ENCODE assay signal across 8 cellular contexts in genomic region chr1:248873993-248874671, GRCh38.
DNase-seq lines count a peak whose midpoint lies in the region; ATAC-seq lines count a peak whose summit lies in the region.

No MANE protein-coding gene starts in this region.

- peak overlapping the region; percentile 92 for H3K27ac ChIP-seq in layer of hippocampus (ENCODE audit: low read depth, low read length)

- ATAC-seq in GM18868 (IDR thresholded peaks at IDR 0.05; ENCODE audit: unreplicated experiment) (peak; percentile 70), HG03135 (IDR thresholded peaks at IDR 0.05; ENCODE audit: unreplicated experiment) (peak; percentile 65)
- peak; percentile 64 for ATAC-seq in central memory CD8-positive, alpha-beta T cell (replicated peaks; ENCODE audit: extremely low read depth, poor library complexity, severe bottlenecking)

- H3K27me3 Mint-ChIP-seq in central memory CD8-positive, alpha-beta T cell, result peaks cover 10% of the 10 kb centered on the region

- DNase-seq in NCI-H2227 (lab: John Stamatoyannopoulos, UW; ENCODE audit: unreplicated experiment) (peak; percentile 93), AG20443 (ENCODE audit: low spot score) (no peak)
- peak; percentile 35 to 73 (median 44) for DNase-seq in activated CD4-positive, CD25-positive, alpha-beta regulatory T cell (lab: John Stamatoyannopoulos, UW)
- peak; percentile 87 to 88 for DNase-seq in central memory CD8-positive, alpha-beta T cell (ENCODE audit: low spot score in 2 of 2)
- DNase-seq in stimulated activated CD4-positive, alpha-beta T cell treated with anti-CD3 and anti-CD28 coated beads, Interleukin-15, amount 100 ng/mL, for 48 hours (ENCODE audit: low read depth in 2 of 2), result peak; percentile 68 to 70

- peak overlapping the region; percentile 93 for H3K4me3 Mint-ChIP-seq in central memory CD8-positive, alpha-beta T cell

- peak overlapping the region; percentile 100 for H3K27ac Mint-ChIP-seq in central memory CD8-positive, alpha-beta T cell (ENCODE audit: low read depth)

- H3K27me3 ChIP-seq in layer of hippocampus (ENCODE audit: control insufficient read depth, insufficient read depth, low read length), result no peaks in the 10 kb centered on the region

- no peaks in the 10 kb centered on the region for H3K9me3 Mint-ChIP-seq in central memory CD8-positive, alpha-beta T cell

- H3K4me1 Mint-ChIP-seq in central memory CD8-positive, alpha-beta T cell, result peaks cover 22% of the 10 kb centered on the region

- peaks cover 23% of the 10 kb centered on the region for H3K36me3 Mint-ChIP-seq in central memory CD8-positive, alpha-beta T cell (ENCODE audit: insufficient read depth)
